26 cellular contexts compared by ENCODE assay signal in genomic region chr10:84551437-84552120, GRCh38.
DNase-seq lines count a peak whose midpoint lies in the region; ATAC-seq, FAIRE-seq and TF ChIP-seq lines count a peak whose summit lies in the region.
"Had no signal": no experiment of that assay in that cellular context is flagged by ENCODE, and none has a peak within 500 bp of the region (broad histone marks: within the 10 kb centered on the region; RNA-seq: fewer than 3 reads in every experiment).

No MANE protein-coding gene starts in this region.

- no peak for DNase-seq in D721Med (ENCODE audit: insufficient read length, low spot score)
- DNase-seq in immature natural killer cell: no peak
- DNase-seq in WTC11 (ENCODE audit: low spot score): no peak
- DNase-seq: CD8-positive, alpha-beta memory T cell; central memory CD4-positive, alpha-beta T cell; MG63; NCI-H1417 treated with DMSO at 0.1 percent for 48 hours; NCI-H446 treated with DMSO at 0.1 percent for 48 hours; nephron progenitor cell; OCI-M1; right cardiac atrium; stimulated activated CD4-positive, alpha-beta T cell treated with anti-CD3 and anti-CD28 coated beads, Interleukin-4, amount 100 ng/mL, for 1 hour; stimulated activated naive B cell treated with anti-CD40 and anti-IgM and Interleukin-4, amounts not matched to agents 10 μg/mL and 1 μg/mL and 100 μg/mL, for 72 hours; WERI-Rb-1 had no signal

- H3K4me3 Mint-ChIP-seq in immature natural killer cell: no peak overlapping the region
- no peak overlapping the region for H3K4me3 Mint-ChIP-seq in WTC11
- H3K4me3 Mint-ChIP-seq: CD8-positive, alpha-beta memory T cell; nephron progenitor cell; stimulated activated naive B cell treated with anti-CD40 and anti-IgM and Interleukin-4, amounts not matched to agents 10 μg/mL and 1 μg/mL and 100 μg/mL, for 72 hours had no signal

- no peaks in the 10 kb centered on the region for H3K4me1 Mint-ChIP-seq in immature natural killer cell
- H3K4me1 Mint-ChIP-seq in WTC11: no peaks in the 10 kb centered on the region
- H3K4me1 Mint-ChIP-seq: CD8-positive, alpha-beta memory T cell; nephron progenitor cell; stimulated activated naive B cell treated with anti-CD40 and anti-IgM and Interleukin-4, amounts not matched to agents 10 μg/mL and 1 μg/mL and 100 μg/mL, for 72 hours had no signal

- H3K9me3 Mint-ChIP-seq in immature natural killer cell: no peaks in the 10 kb centered on the region
- H3K9me3 Mint-ChIP-seq in WTC11: no peaks in the 10 kb centered on the region
- H3K9me3 Mint-ChIP-seq: activated naive CD4-positive, alpha-beta T cell treated with anti-CD3 and anti-CD28 coated beads, Interleukin-2, amount 50 U/mL, for 72 hours; CD8-positive, alpha-beta memory T cell; nephron progenitor cell; stimulated activated naive B cell treated with anti-CD40 and anti-IgM and Interleukin-4, amounts not matched to agents 10 μg/mL and 1 μg/mL and 100 μg/mL, for 72 hours had no signal

- H3K36me3 Mint-ChIP-seq in immature natural killer cell (no peaks in the 10 kb centered on the region), WTC11 (no peaks in the 10 kb centered on the region)
- H3K36me3 Mint-ChIP-seq: activated naive CD4-positive, alpha-beta T cell treated with anti-CD3 and anti-CD28 coated beads, Interleukin-2, amount 50 U/mL, for 72 hours; CD8-positive, alpha-beta memory T cell; stimulated activated naive B cell treated with anti-CD40 and anti-IgM and Interleukin-4, amounts not matched to agents 10 μg/mL and 1 μg/mL and 100 μg/mL, for 72 hours had no signal

- H3K27me3 Mint-ChIP-seq in immature natural killer cell (ENCODE audit: low read depth in 3 of 3) (peaks cover 3 to 7% (median 3%) of the 10 kb centered on the region in 3 donors), WTC11 (ENCODE audit: low read depth) (no peaks in the 10 kb centered on the region; the same call in 1 of the 2 replicates)

- FAIRE-seq in D721Med (lab: Jason Lieb, UNC): no peak
- FAIRE-seq: A204.1, endothelial cell of umbilical vein, G401.6, K562, urothelium cell line had no signal

- CTCF ChIA-PET in WTC11 (lab: Charles Lee): interaction anchor here (1.1 to 5.4 kb wide), 8 partner anchors 8 to 295 kb away, joined by 3 to 79 read pairs (median 6); no protein-coding TSS in a partner anchor

- H3K27ac Mint-ChIP-seq in immature natural killer cell (no peak overlapping the region), WTC11 (no peak overlapping the region)
- H3K27ac Mint-ChIP-seq: activated naive CD4-positive, alpha-beta T cell treated with anti-CD3 and anti-CD28 coated beads, Interleukin-2, amount 50 U/mL, for 72 hours; CD8-positive, alpha-beta memory T cell; nephron progenitor cell; stimulated activated naive B cell treated with anti-CD40 and anti-IgM and Interleukin-4, amounts not matched to agents 10 μg/mL and 1 μg/mL and 100 μg/mL, for 72 hours had no signal

- peak; percentile 67 for ATAC-seq in GM18508 (IDR thresholded peaks at IDR 0.05; ENCODE audit: insufficient read depth, unreplicated experiment)
- peak; percentile 53 for ATAC-seq in GM19397 (IDR thresholded peaks at IDR 0.05; ENCODE audit: unreplicated experiment)
- ATAC-seq in HG02798 (IDR thresholded peaks at IDR 0.05; ENCODE audit: poor library complexity, unreplicated experiment): peak; percentile 53
- peak; percentile 54 for ATAC-seq in HG03460 (IDR thresholded peaks at IDR 0.05; ENCODE audit: unreplicated experiment)
- no peak for ATAC-seq in HG02571 (IDR thresholded peaks at IDR 0.05; ENCODE audit: unreplicated experiment)
- no peak for ATAC-seq in WTC11
- ATAC-seq: activated naive CD4-positive, alpha-beta T cell treated with anti-CD3 and anti-CD28 coated beads, Interleukin-2, amount 50 U/mL, for 72 hours; right cardiac atrium; Right ventricle myocardium inferior; stimulated activated naive B cell treated with anti-CD40 and anti-IgM and Interleukin-4, amounts not matched to agents 10 μg/mL and 1 μg/mL and 100 μg/mL, for 72 hours had no signal

- TF ChIP-seq CTCF in D721Med (IDR thresholded peaks at IDR 0.05; ENCODE audit: insufficient read depth, missing control alignments) (no peak), WTC11 (IDR thresholded peaks at IDR 0.05) (no peak)

- POLR2A ChIA-PET in WTC11 (lab: Charles Lee): no interaction called here

TF ChIP-seq in WTC11, 78 proteins besides CTCF, POLR2A, EP300 and RAD21:
- TF ChIP-seq SMAD3 (CRISPR knock-in tag; IDR thresholded peaks at IDR 0.05; ENCODE audit: borderline replicate concordance) (no peak), ELF4 (CRISPR knock-in tag; IDR thresholded peaks at IDR 0.05; ENCODE audit: low read depth) (no peak), ZNF317 (CRISPR knock-in tag; IDR thresholded peaks at IDR 0.05; ENCODE audit: borderline replicate concordance, low read depth) (no peak), NFYB (CRISPR knock-in tag; conservative IDR thresholded peaks at IDR 0.05; ENCODE audit: low read depth) (no peak), FOXP1 (CRISPR knock-in tag; IDR thresholded peaks at IDR 0.05; ENCODE audit: borderline replicate concordance) (no peak), SP1 (CRISPR knock-in tag; conservative IDR thresholded peaks at IDR 0.05) (no peak)

Comparison
In these comparisons a context has a peak if more than half of its experiments do, and no peak if none do; other contexts are left out.
1. ATAC-seq: peak in GM18508 (single experiment), GM19397 (single experiment), HG02798 (single experiment) and HG03460 (single experiment); none in HG02571 (single experiment) and WTC11 (single experiment).